In the genomic region with DNA sequence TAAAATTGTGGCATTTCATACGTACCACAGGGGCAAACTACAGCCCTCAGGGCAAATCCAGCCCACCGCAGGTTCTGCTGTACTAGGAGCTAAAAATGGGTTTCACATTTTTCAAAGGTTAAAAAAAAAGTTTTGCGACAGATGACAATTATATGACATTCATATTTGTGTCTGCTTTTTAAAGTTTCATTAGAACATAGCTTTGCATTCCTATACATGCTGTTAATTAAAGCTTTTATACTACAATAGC, we compare ENCODE assay signal across 8 cellular contexts. TPM values are rescaled to one million over a fixed set of nuclear protein-coding genes. Genes with fewer than 3 reads are reported as not detected.
A peak's percentile ranks its signal among the peaks of the same experiment; 100 is the strongest.
DNase-seq lines count a peak whose midpoint lies in the region; ATAC-seq, FAIRE-seq and TF ChIP-seq lines count a peak whose summit lies in the region.

No MANE protein-coding gene starts in this region.

- peaks cover 26% of the 10 kb centered on the region for H3K4me1 Mint-ChIP-seq in central memory CD8-positive, alpha-beta T cell

- TF ChIP-seq POLR2A in A549 (IDR thresholded peaks at IDR 0.05; ENCODE audit: low read length): no peak
- no peak for TF ChIP-seq POLR2A in GM18505 (IDR thresholded peaks at IDR 0.05; ENCODE audit: borderline replicate concordance, extremely low read depth, insufficient read depth, insufficient read length)

- peaks cover 0 to 5% of the 10 kb centered on the region in 2 donors for H3K36me3 ChIP-seq in muscle layer of duodenum (ENCODE audit: control insufficient read depth in 1 of 2, insufficient read depth in 2 of 2, low read length in 2 of 2)

- H3K4me1 ChIP-seq in A549: peaks cover 10% of the 10 kb centered on the region
- H3K4me1 ChIP-seq in muscle layer of duodenum (ENCODE audit: control insufficient read depth in 1 of 2, insufficient read depth in 2 of 2, low read length in 2 of 2): peaks cover 0 to 25% of the 10 kb centered on the region in 2 donors

- no peaks in the 10 kb centered on the region for H3K9me3 Mint-ChIP-seq in central memory CD8-positive, alpha-beta T cell

- no peak for TF ChIP-seq EP300 in A549 (IDR thresholded peaks at IDR 0.05)

- peak overlapping the region; percentile 94 for H3K27ac Mint-ChIP-seq in central memory CD8-positive, alpha-beta T cell (ENCODE audit: low read depth)

- no peak for TF ChIP-seq RAD21 in A549 (conservative IDR thresholded peaks at IDR 0.05 in 1 of 2, IDR thresholded peaks at IDR 0.05 in 1 of 2)

- peak overlapping the region; percentile 97 for H3K4me3 Mint-ChIP-seq in central memory CD8-positive, alpha-beta T cell

- POLR2A ChIA-PET in A549 (lab: Yijun Ruan, JAX): interaction anchor here (2.0 kb wide), 1 partner anchor 43 kb away, joined by 18 read pairs; the partner anchor contains the start of genes DNAJB9 and THAP5

- CTCF ChIA-PET in A549 (lab: Yijun Ruan, JAX): interaction anchor here (2.6 kb wide), 1 partner anchor 30 kb away, joined by 12 read pairs; no protein-coding TSS in a partner anchor

- FAIRE-seq in A549 (lab: Jason Lieb, UNC): no peak

- H3K36me3 Mint-ChIP-seq in central memory CD8-positive, alpha-beta T cell (ENCODE audit: insufficient read depth): peaks cover 20% of the 10 kb centered on the region

- TF ChIP-seq CTCF in A549 (IDR thresholded peaks at IDR 0.05): no peak

- WGBS in A549 (ENCODE audit: missing lambda C conversion rate): 20% methylated on average over 3 of the region's 3 CpGs

- H3K9me3 ChIP-seq in A549 (no peaks in the 10 kb centered on the region), muscle layer of duodenum (ENCODE audit: control insufficient read depth in 1 of 2, low read length in 2 of 2) (no peaks in the 10 kb centered on the region)

- H3K27ac ChIP-seq in A549 (peak overlapping the region; percentile 81 to 83), muscle layer of duodenum (ENCODE audit: low read length) (peak overlapping the region; percentile 95)

- H3K4me3 ChIP-seq in A549: peak overlapping the region; percentile 57
- H3K4me3 ChIP-seq in Jurkat, Clone E6-1 (ENCODE audit: low read length): peak overlapping the region; percentile 90
- H3K4me3 ChIP-seq in muscle layer of duodenum (ENCODE audit: low read depth in 1 of 2, low read length in 2 of 2): peak overlapping the region; percentile 67 to 80

- no peaks in the 10 kb centered on the region for H3K27me3 Mint-ChIP-seq in central memory CD8-positive, alpha-beta T cell

- H3K4me2 ChIP-seq in A549: peak overlapping the region; percentile 77

- ATAC-seq in A549 (no peak), GM18867 (IDR thresholded peaks at IDR 0.05; ENCODE audit: unreplicated experiment) (no peak), GM18505 (IDR thresholded peaks at IDR 0.05; ENCODE audit: unreplicated experiment) (no peak), GM21526 (IDR thresholded peaks at IDR 0.05; ENCODE audit: low FRiP score, unreplicated experiment) (no peak)
- no peak for ATAC-seq in central memory CD8-positive, alpha-beta T cell (replicated peaks; ENCODE audit: extremely low read depth, poor library complexity, severe bottlenecking)

- no peaks in the 10 kb centered on the region for H3K27me3 ChIP-seq in muscle layer of duodenum (ENCODE audit: low read depth, low read length)

- DNase-seq in A549 (ENCODE audit: low read depth in 1 of 2, low spot score in 1 of 2) (no peak), anterior cingulate cortex (lab: John Stamatoyannopoulos, UW) (no peak)
- no peak for DNase-seq in Jurkat, Clone E6-1 (ENCODE audit: low read depth, low spot score)
- no peak for DNase-seq in central memory CD8-positive, alpha-beta T cell (ENCODE audit: low spot score in 2 of 2)

TF ChIP-seq in A549, 52 proteins besides CTCF, POLR2A, EP300 and RAD21:
- TF ChIP-seq HOXA7 (CRISPR knock-in tag; IDR thresholded peaks at IDR 0.05) (peak; percentile 62; the same call in 1 of the 2 replicates), SREBF2 (IDR thresholded peaks at IDR 0.05) (no peak)

RNA-seq across cellular contexts. Expression of gene PNPLA8, which starts 0.8 kb away (rescaled TPM):
- polyA plus RNA-seq in A549 (2011; rRNA removed) (22.6 and 29.6 TPM in 2 replicates), A549 (2017; fragmentation: RNase III; extraction: RNeasy Plus Mini Kit Qiagen cat#74134 plus additional on column Dnase treatment) (12.3 to 16.1 TPM (median 15.5 TPM) in 3 replicates)
- polyA plus RNA-seq in A549 (2012; cell fraction: cytosol; rRNA removed): 2.7 and 2.9 TPM in 2 replicates
- polyA plus RNA-seq in A549 (2012; cell fraction: nucleus; rRNA removed): 1.1 and 1.8 TPM in 2 replicates
- 7.8 and 8.8 TPM in 2 replicates for polyA minus RNA-seq in A549 (2011; rRNA and poly(A)+ RNA removed)
- 21.0 TPM for polyA plus RNA-seq in Jurkat, Clone E6-1 (2012; ENCODE audit: insufficient read depth, insufficient read length)

RNA-seq across cellular contexts. Expression of gene THAP5, which starts 42.8 kb away (rescaled TPM):
- polyA plus RNA-seq in A549 (2011; rRNA removed): 21.7 and 27.4 TPM in 2 replicates
- 4.8 and 5.7 TPM in 2 replicates for polyA plus RNA-seq in A549 (2012; cell fraction: cytosol; rRNA removed)
- polyA plus RNA-seq in A549 (2012; cell fraction: nucleus; rRNA removed): 1.9 and 4.5 TPM in 2 replicates
- 20.5 to 20.9 TPM (median 20.9 TPM) in 3 replicates for polyA plus RNA-seq in A549 (2017; fragmentation: RNase III; extraction: RNeasy Plus Mini Kit Qiagen cat#74134 plus additional on column Dnase treatment)
- 7.4 and 9.2 TPM in 2 replicates for polyA minus RNA-seq in A549 (2011; rRNA and poly(A)+ RNA removed)
- polyA plus RNA-seq in Jurkat, Clone E6-1 (2012; ENCODE audit: insufficient read depth, insufficient read length): 23.5 TPM

RNA-seq across cellular contexts. Expression of gene DNAJB9, which starts 43.0 kb away (rescaled TPM):
- polyA plus RNA-seq in A549 (2011; rRNA removed) (14.8 and 15.8 TPM in 2 replicates), A549 (2017; fragmentation: RNase III; extraction: RNeasy Plus Mini Kit Qiagen cat#74134 plus additional on column Dnase treatment) (13.5 to 16.2 TPM (median 14.5 TPM) in 3 replicates)
- 2.0 and 3.4 TPM in 2 replicates for polyA plus RNA-seq in A549 (2012; cell fraction: cytosol; rRNA removed)
- polyA plus RNA-seq in A549 (2012; cell fraction: nucleus; rRNA removed): 2.1 and 2.2 TPM in 2 replicates
- polyA minus RNA-seq in A549 (2011; rRNA and poly(A)+ RNA removed): 3.5 and 3.9 TPM in 2 replicates
- polyA plus RNA-seq in Jurkat, Clone E6-1 (2012; ENCODE audit: insufficient read depth, insufficient read length): 5.8 TPM
